ENCODE assay signal across 1 cellular context in the genomic region with DNA sequence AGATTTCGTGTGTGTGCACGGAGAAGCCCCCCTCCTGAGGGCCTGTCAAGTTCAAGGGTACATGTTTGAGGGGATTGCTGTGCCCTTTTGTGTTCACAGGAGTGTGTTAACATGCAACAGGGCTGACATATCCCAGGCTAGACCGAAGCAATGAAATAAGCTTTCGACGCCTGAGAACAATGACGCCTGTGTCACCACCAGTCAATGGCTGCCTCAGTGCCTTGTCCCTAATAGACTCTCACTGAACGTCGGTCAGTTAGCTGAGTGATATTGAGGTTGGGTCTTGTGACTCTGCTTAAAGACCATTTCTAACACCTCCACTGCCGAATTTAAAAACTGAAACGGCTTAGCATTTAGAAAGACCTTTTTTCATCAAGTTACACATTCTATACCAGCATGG.
TF ChIP-seq lines count a peak whose summit lies in the region.

No MANE protein-coding gene starts in this region.

TF ChIP-seq in H1, 55 proteins besides CTCF, POLR2A, EP300 and RAD21 (continued from another document):
- no peak for TF ChIP-seq RNF2 (IDR thresholded peaks at IDR 0.05; ENCODE audit: borderline replicate concordance, low read depth, low read length, missing control alignments, poor library complexity, severe bottlenecking)
- no peak for TF ChIP-seq BRCA1 (IDR thresholded peaks at IDR 0.05; ENCODE audit: low read depth, low read length)
- no peak for TF ChIP-seq MAFK (IDR thresholded peaks at IDR 0.05; ENCODE audit: low read depth, low read length)
- TF ChIP-seq GTF2F1 (IDR thresholded peaks at IDR 0.05; ENCODE audit: borderline replicate concordance, low read depth, low read length): no peak
- TF ChIP-seq POLR2AphosphoS5 (IDR thresholded peaks at IDR 0.05; ENCODE audit: low read depth, low read length): no peak
- TF ChIP-seq CHD1 (IDR thresholded peaks at IDR 0.05; ENCODE audit: low read depth, low read length): no peak
